In genomic region chr5:133232011-133232410, GRCh38 we compare ENCODE assay signal across 27 cellular contexts.
DNase-seq lines count a peak whose midpoint lies in the region; ATAC-seq and TF ChIP-seq lines count a peak whose summit lies in the region.
"Had no signal": no experiment of that assay in that cellular context is flagged by ENCODE, and none has a peak within 500 bp of the region (broad histone marks: within the 10 kb centered on the region; RNA-seq: fewer than 3 reads in every experiment).

No MANE protein-coding gene starts in this region.

- H3K27me3 ChIP-seq in colonic mucosa: no peaks in the 10 kb centered on the region
- H3K27me3 ChIP-seq: spleen, uterus had no signal

- H3K9me3 ChIP-seq in colonic mucosa: no peaks in the 10 kb centered on the region
- H3K9me3 ChIP-seq: heart right ventricle, prostate gland, spleen, uterus had no signal

- H3K9ac ChIP-seq in colonic mucosa (ENCODE audit: low read depth in 2 of 2, low read length in 2 of 2): no peak overlapping the region

- H3K4me1 Mint-ChIP-seq in neural crest cell: no peaks in the 10 kb centered on the region
- H3K4me1 Mint-ChIP-seq: immature natural killer cell had no signal

- no peaks in the 10 kb centered on the region for H3K4me1 ChIP-seq in colonic mucosa
- H3K4me1 ChIP-seq: heart right ventricle, prostate gland, spleen, uterus had no signal

- DNase-seq in CD1c-positive myeloid dendritic cell (ENCODE audit: extremely low spot score) (peak; percentile 61), NOMO-1 treated with DMSO at 0.1 percent for 48 hours (lab: John Stamatoyannopoulos, UW; ENCODE audit: unreplicated experiment) (peak; percentile 75), colonic mucosa (peak; percentile 62), neural crest cell (ENCODE audit: low read depth, low spot score) (no peak), HPDE6-E6E7 (ENCODE audit: extremely low spot score) (no peak), OCI-M2 (lab: John Stamatoyannopoulos, UW; ENCODE audit: unreplicated experiment) (no peak)
- DNase-seq: activated CD8-positive, alpha-beta T cell treated with anti-CD3 and anti-CD28 coated beads for 36 hours; activated naive CD4-positive, alpha-beta T cell treated with anti-CD3 and anti-CD28 coated beads, Interleukin-2, amount 50 U/mL, for 16 hours; activated T-cell treated with anti-CD3 and anti-CD28 coated beads, Interleukin-2, amount 50 U/mL, for 48 hours; DMS 273 treated with DMSO at 0.1 percent for 48 hours; endodermal cell; GDM1; H9; heart right ventricle; immature natural killer cell; NCI-H1048; NCI-H510A; SHP77 treated with DMSO at 0.1 percent for 48 hours; spleen; stimulated activated CD4-positive, alpha-beta T cell treated with anti-CD3 and anti-CD28 coated beads, Interleukin-4, amount 100 ng/mL, for 4 hours; T-helper 9 cell; uterus had no signal

- no peaks in the 10 kb centered on the region for H3K27me3 Mint-ChIP-seq in neural crest cell (ENCODE audit: low read depth)
- H3K27me3 Mint-ChIP-seq: activated CD8-positive, alpha-beta T cell treated with anti-CD3 and anti-CD28 coated beads for 36 hours had no signal

- intact Hi-C loops in colonic mucosa (cut with DNase I): no loop called here

- H3K36me3 Mint-ChIP-seq in neural crest cell (ENCODE audit: low read depth): no peaks in the 10 kb centered on the region
- H3K36me3 Mint-ChIP-seq: immature natural killer cell; natural killer cell treated with Interleukin-12 subunit alpha and Interleukin-12 subunit beta and Interleukin-15 and Interleukin-18, amount 100 ng/mL, for 72 hours had no signal

- no peaks in the 10 kb centered on the region for H3K36me3 ChIP-seq in colonic mucosa
- H3K36me3 ChIP-seq: heart right ventricle, prostate gland, spleen, uterus had no signal

- H3K4me3 ChIP-seq in colonic mucosa: no peak overlapping the region
- H3K4me3 ChIP-seq: heart right ventricle, prostate gland, spleen, uterus had no signal

- no peak for TF ChIP-seq CTCF in colonic mucosa (IDR thresholded peaks at IDR 0.05)
- TF ChIP-seq CTCF in neural crest cell (conservative IDR thresholded peaks at IDR 0.05): no peak

- H3K9me3 Mint-ChIP-seq in neural crest cell: no peaks in the 10 kb centered on the region
- H3K9me3 Mint-ChIP-seq: activated CD8-positive, alpha-beta T cell treated with anti-CD3 and anti-CD28 coated beads for 36 hours; endodermal cell; H9; immature natural killer cell; natural killer cell treated with Interleukin-12 subunit alpha and Interleukin-12 subunit beta and Interleukin-15 and Interleukin-18, amount 100 ng/mL, for 72 hours had no signal

- H3K4me3 Mint-ChIP-seq in neural crest cell: no peak overlapping the region
- H3K4me3 Mint-ChIP-seq: activated CD8-positive, alpha-beta T cell treated with anti-CD3 and anti-CD28 coated beads for 36 hours; endodermal cell; H9; immature natural killer cell; natural killer cell treated with Interleukin-12 subunit alpha and Interleukin-12 subunit beta and Interleukin-15 and Interleukin-18, amount 100 ng/mL, for 72 hours had no signal

- no peak for ATAC-seq in HG03025 (IDR thresholded peaks at IDR 0.05; ENCODE audit: low FRiP score, unreplicated experiment)
- no peak for ATAC-seq in GM21737 (IDR thresholded peaks at IDR 0.05; ENCODE audit: unreplicated experiment)
- ATAC-seq: activated CD8-positive, alpha-beta T cell treated with anti-CD3 and anti-CD28 coated beads for 36 hours; heart right ventricle had no signal

- no peak overlapping the region for H3K27ac ChIP-seq in colonic mucosa
- H3K27ac ChIP-seq: C4-2B, heart right ventricle, prostate gland, spleen, uterus had no signal

- peak overlapping the region; percentile 74 for H3K27ac Mint-ChIP-seq in neural crest cell (ENCODE audit: unreplicated experiment)
- H3K27ac Mint-ChIP-seq: activated CD8-positive, alpha-beta T cell treated with anti-CD3 and anti-CD28 coated beads for 36 hours; endodermal cell; H9; immature natural killer cell; natural killer cell treated with Interleukin-12 subunit alpha and Interleukin-12 subunit beta and Interleukin-15 and Interleukin-18, amount 100 ng/mL, for 72 hours had no signal

Comparison
In these comparisons a context has a peak if more than half of its experiments do, and no peak if none do; other contexts are left out.
1. DNase-seq: peak in CD1c-positive myeloid dendritic cell (single experiment), NOMO-1 treated with DMSO at 0.1 percent for 48 hours (single experiment) and colonic mucosa (single experiment); none in neural crest cell (single experiment), HPDE6-E6E7 (single experiment) and OCI-M2 (single experiment).